8 cellular contexts compared by ENCODE assay signal in the genomic region with DNA sequence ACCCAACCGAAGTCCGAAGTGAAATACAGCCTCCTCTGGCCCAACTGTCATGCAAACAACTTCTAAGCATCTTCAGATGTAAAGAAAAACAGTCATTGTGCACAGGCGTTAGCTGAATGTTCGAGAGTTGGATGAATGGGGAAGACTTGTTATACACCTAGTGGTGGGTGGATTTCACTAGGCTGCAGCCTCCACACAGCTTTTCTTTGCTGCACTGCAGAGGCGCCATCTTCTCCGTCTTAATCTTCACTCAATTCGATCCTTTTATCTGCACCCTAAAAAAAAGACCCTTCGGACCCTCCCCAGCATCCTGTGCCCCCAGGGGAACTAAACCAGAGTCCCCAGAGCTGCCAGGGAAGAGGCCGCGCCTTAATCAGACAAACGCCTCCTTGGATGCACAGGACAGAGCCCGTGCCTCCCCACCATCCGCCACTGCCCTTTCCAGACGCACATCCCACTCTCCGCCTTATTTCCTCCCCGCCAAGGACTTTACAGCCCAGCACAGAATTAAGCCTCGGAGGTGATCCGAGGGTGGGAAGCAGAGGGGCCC. TPM values are rescaled to one million over a fixed set of nuclear protein-coding genes. Genes with fewer than 3 reads are reported as not detected.
DNase-seq lines count a peak whose midpoint lies in the region; ATAC-seq, FAIRE-seq and TF ChIP-seq lines count a peak whose summit lies in the region.

No MANE protein-coding gene starts in this region.

- H3K27me3 Mint-ChIP-seq in T-cell, result peaks cover 0 to 11% of the 10 kb centered on the region in 2 donors

- H3K9me3 ChIP-seq in small intestine (ENCODE audit: control insufficient read depth, low read depth), result no peaks in the 10 kb centered on the region

- H3K4me1 Mint-ChIP-seq in T-cell, result peaks cover 20 to 24% (median 23%) of the 10 kb centered on the region in 3 donors

- peak; percentile 48 for TF ChIP-seq CTCF in cardiac fibroblast (IDR thresholded peaks at IDR 0.05; ENCODE audit: low read depth, low read length)

- H3K4me1 ChIP-seq in small intestine (ENCODE audit: control insufficient read depth in 2 of 2, insufficient read depth in 1 of 2, low read depth in 1 of 2, low read length in 1 of 2), result peaks cover 2 to 6% of the 10 kb centered on the region in 2 donors

- H3K27ac Mint-ChIP-seq in T-cell, result peak overlapping the region; percentile 77 to 86

- peak overlapping the region; percentile 69 to 88 for H3K27ac ChIP-seq in small intestine (ENCODE audit: low read depth in 1 of 2, low read length in 1 of 2)

- WGBS in small intestine, 3 donors, result 1 to 4% (median 1%) methylated on average over 18 of the region's 18 CpGs

- DNase-seq in GDM1 (lab: John Stamatoyannopoulos, UW) (peak; percentile 41), HEK293T (ENCODE audit: extremely low spot score) (peak; percentile 73), NCI-H1092 (lab: John Stamatoyannopoulos, UW) (peak; percentile 42), T-cell (peak; percentile 9 to 59 (median 34)), cardiac fibroblast (ENCODE audit: low read depth in 2 of 2) (peak; percentile 79), iris pigment epithelial cell (ENCODE audit: low read depth) (peak; percentile 85), small intestine (peak; percentile 63), mesenteric fat pad (ENCODE audit: low spot score) (no peak)

- peak overlapping the region; percentile 86 to 94 (median 92) for H3K4me3 Mint-ChIP-seq in T-cell

- H3K4me3 ChIP-seq in cardiac fibroblast (replicated peaks in 1 of 2; ENCODE audit: low read depth in 2 of 2, low read length in 2 of 2) (peak overlapping the region; percentile 89 to 93), small intestine (ENCODE audit: low read depth in 1 of 2, low read length in 2 of 2) (peak overlapping the region; percentile 75 to 89)

- no peaks in the 10 kb centered on the region for H3K9me3 Mint-ChIP-seq in T-cell

- H3K27me3 ChIP-seq in small intestine (ENCODE audit: control insufficient read depth in 2 of 2, insufficient read depth in 2 of 2, low read length in 2 of 2), result no peaks in the 10 kb centered on the region

- H3K36me3 ChIP-seq in small intestine (ENCODE audit: control insufficient read depth in 2 of 2, insufficient read depth in 2 of 2, low read length in 2 of 2), result no peaks in the 10 kb centered on the region

- FAIRE-seq in small intestine (lab: Jason Lieb, UNC), result no peak

- CTCF ChIA-PET in HEK293T (lab: Yijun Ruan, JAX), result interaction anchor here (1.0 kb wide), 2 partner anchors 11 to 198 kb away, joined by 3 to 4 read pairs; no protein-coding TSS in a partner anchor
- CTCF ChIA-PET in T-cell (lab: Charles Lee), result interaction anchor here (0.7 to 1.8 kb wide), 6 partner anchors 10 to 273 kb away, joined by 3 to 10 read pairs (median 3); no protein-coding TSS in a partner anchor

- peak; percentile 51 to 67 (median 60) for ATAC-seq in T-cell (replicated peaks in 1 of 4)

- POLR2A ChIA-PET in HEK293T (lab: Yijun Ruan, JAX) (interaction anchor here (1.1 to 1.6 kb wide), 3 partner anchors 9 to 44 kb away, joined by 3 to 11 read pairs (median 4); no protein-coding TSS in a partner anchor), T-cell (lab: Charles Lee) (interaction anchor here in 1 of 2 donors (0.5 kb wide), 1 partner anchor 141 kb away, joined by 5 read pairs; no protein-coding TSS in a partner anchor)

- H3K36me3 Mint-ChIP-seq in T-cell, result no peaks in the 10 kb centered on the region

TF ChIP-seq in HEK293T, 16 proteins besides CTCF, POLR2A, EP300 and RAD21:
- TF ChIP-seq FOXA1 (IDR thresholded peaks at IDR 0.05) (no peak), ELF4 (IDR thresholded peaks at IDR 0.05) (no peak), HDGF (IDR thresholded peaks at IDR 0.05; ENCODE audit: borderline replicate concordance) (no peak), SUZ12 (IDR thresholded peaks at IDR 0.05) (no peak), SP1 (IDR thresholded peaks at IDR 0.05) (no peak), ZNF384 (IDR thresholded peaks at IDR 0.05) (no peak), L3MBTL2 (conservative IDR thresholded peaks at IDR 0.05) (no peak), LEF1 (IDR thresholded peaks at IDR 0.05; ENCODE audit: borderline replicate concordance) (no peak), CTBP1 (IDR thresholded peaks at IDR 0.05; ENCODE audit: borderline replicate concordance) (no peak), ARNT (IDR thresholded peaks at IDR 0.05) (no peak), FOXK2 (IDR thresholded peaks at IDR 0.05) (no peak), NFRKB (IDR thresholded peaks at IDR 0.05) (no peak), TARDBP (IDR thresholded peaks at IDR 0.05) (no peak), BHLHE40 (IDR thresholded peaks at IDR 0.05; ENCODE audit: borderline replicate concordance) (no peak)
- TF ChIP-seq, protein P1, sequence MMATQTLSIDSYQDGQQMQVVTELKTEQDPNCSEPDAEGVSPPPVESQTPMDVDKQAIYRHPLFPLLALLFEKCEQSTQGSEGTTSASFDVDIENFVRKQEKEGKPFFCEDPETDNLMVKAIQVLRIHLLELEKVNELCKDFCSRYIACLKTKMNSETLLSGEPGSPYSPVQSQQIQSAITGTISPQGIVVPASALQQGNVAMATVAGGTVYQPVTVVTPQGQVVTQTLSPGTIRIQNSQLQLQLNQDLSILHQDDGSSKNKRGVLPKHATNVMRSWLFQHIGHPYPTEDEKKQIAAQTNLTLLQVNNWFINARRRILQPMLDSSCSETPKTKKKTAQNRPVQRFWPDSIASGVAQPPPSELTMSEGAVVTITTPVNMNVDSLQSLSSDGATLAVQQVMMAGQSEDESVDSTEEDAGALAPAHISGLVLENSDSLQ (IDR thresholded peaks at IDR 0.05), result no peak

RNA-seq across cellular contexts. Expression of gene APP, which starts 1.4 kb away (rescaled TPM):
- total RNA-seq in T-cell (10 to 100 TPM; 33.7 to 44.7 (median 37.5) TPM), mesenteric fat pad (317 TPM)
- 100 to 1,000 TPM in 1 of 3 donors, 10 to 100 TPM in 2; 28.6 to 319 (median 32.7) TPM for polyA plus RNA-seq in small intestine
